34 cellular contexts compared by ENCODE assay signal in the genomic region with DNA sequence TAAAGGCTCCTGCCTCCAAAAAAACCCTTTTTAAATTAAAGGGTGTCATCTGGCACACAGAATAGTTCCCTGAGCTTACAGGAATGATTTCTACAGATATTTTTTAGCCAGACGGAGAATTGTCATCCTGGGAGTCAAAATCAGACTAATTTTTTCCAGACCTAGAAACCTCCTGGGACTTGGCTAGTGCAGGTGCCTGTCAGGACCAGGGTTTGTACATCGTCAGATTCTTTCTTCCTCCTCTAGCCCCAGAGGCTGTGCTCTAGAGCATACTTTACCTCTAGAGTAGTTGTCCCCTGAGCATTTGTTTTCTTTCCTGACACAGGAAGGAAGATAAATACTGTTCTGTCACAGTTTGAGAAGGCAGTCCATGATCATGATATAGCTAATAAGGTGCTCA. TPM values are rescaled to one million over a fixed set of nuclear protein-coding genes. Genes with fewer than 3 reads are reported as not detected.
"Had no signal": no experiment of that assay in that cellular context is flagged by ENCODE, and none has a peak within 500 bp of the region (broad histone marks: within the 10 kb centered on the region; RNA-seq: fewer than 3 reads in every experiment).

No MANE protein-coding gene starts in this region.

- H3K9me3 Mint-ChIP-seq: activated B cell treated with CpG ODN at 0.5 μM for 24 hours; activated CD4-positive, alpha-beta memory T cell treated with anti-CD3 and anti-CD28 coated beads for 36 hours; activated CD4-positive, alpha-beta T cell treated with anti-CD3 and anti-CD28 coated beads, Interleukin-2, amount 10 ng/mL, durations not matched to agents 24 days and 14 days; activated CD8-positive, alpha-beta T cell treated with anti-CD3 and anti-CD28 coated beads for 36 hours; activated naive CD4-positive, alpha-beta T cell treated with anti-CD3 and anti-CD28 coated beads for 36 hours; activated naive CD8-positive, alpha-beta T cell treated with anti-CD3 and anti-CD28 coated beads for 36 hours; activated T-cell treated with anti-CD3 and anti-CD28 coated beads, Interleukin-2, amount 50 U/mL, for 4 hours; activated T-cell treated with anti-CD3 and anti-CD28 coated beads, Interleukin-2, amount 50 U/mL, for 72 hours; activated T-helper 1 cell treated with anti-CD3 and anti-CD28 coated beads, Interleukin-12 subunit alpha, Interleukin-12 subunit beta, Interleukin-2, Interleukin-4 antibody, amounts not matched to agents 30 ng/mL and 10 ng/mL and 1 ng/mL, durations not matched to agents 14 hours and 24 hours and 36 hours; activated T-helper 17 cell treated with anti-CD3 and anti-CD28 coated beads, Interleukin-2, amount 50 U/mL, for 72 hours; T-helper 2 cell treated with Interferon-gamma antibody and Interleukin-4, amounts not matched to agents 5 μg/mL and 100 μg/mL, for 36 hours had no signal

- H3K4me3 ChIP-seq: adrenal gland, body of pancreas, breast epithelium, coronary artery had no signal

- DNase-seq: activated B cell treated with CpG ODN at 0.5 μM for 24 hours; activated CD4-positive, alpha-beta memory T cell treated with anti-CD3 and anti-CD28 coated beads for 36 hours; activated CD4-positive, alpha-beta T cell treated with anti-CD3 and anti-CD28 coated beads for 4 hours; activated CD4-positive, alpha-beta T cell treated with anti-CD3 and anti-CD28 coated beads, Interleukin-2, amount 10 ng/mL, durations not matched to agents 24 days and 14 days; activated CD4-positive, alpha-beta T cell treated with anti-CD3 and anti-CD28 coated beads, Interleukin-2, amount 50 U/mL, for 1 hour; activated CD4-positive, alpha-beta T cell treated with anti-CD3 and anti-CD28 coated beads, Interleukin-2, amount 50 U/mL, for 4 hours; activated CD4-positive, CD25-positive, alpha-beta regulatory T cell treated with anti-CD3 and anti-CD28 coated beads, Interleukin-2, amount 50 U/mL, for 72 hours; activated CD8-positive, alpha-beta memory T cell treated with anti-CD3 and anti-CD28 coated beads, Interleukin-2, amount 50 U/mL, for 4 hours; activated CD8-positive, alpha-beta T cell treated with anti-CD3 and anti-CD28 coated beads for 36 hours; activated effector memory CD4-positive, alpha-beta T cell treated with anti-CD3 and anti-CD28 coated beads, Interleukin-2, amount 50 U/mL, for 16 hours; activated gamma-delta T cell treated with Interleukin-2 at 50 U/mL for 16 hours; activated naive CD4-positive, alpha-beta T cell; activated naive CD4-positive, alpha-beta T cell treated with anti-CD3 and anti-CD28 coated beads for 36 hours; activated naive CD4-positive, alpha-beta T cell treated with anti-CD3 and anti-CD28 coated beads, Interleukin-2, amount 50 U/mL, for 16 hours; activated naive CD8-positive, alpha-beta T cell treated with anti-CD3 and anti-CD28 coated beads for 36 hours; activated T-cell treated with anti-CD3 and anti-CD28 coated beads for 4 hours; activated T-cell treated with anti-CD3 and anti-CD28 coated beads, Interleukin-2, amount 50 U/mL, for 1 hour; activated T-cell treated with anti-CD3 and anti-CD28 coated beads, Interleukin-2, amount 50 U/mL, for 4 hours; activated T-cell treated with anti-CD3 and anti-CD28 coated beads, Interleukin-2, amount 50 U/mL, for 72 hours; adrenal gland; amniotic stem cell; aorta; body of pancreas; brain microvascular endothelial cell; central memory CD4-positive, alpha-beta T cell; T-helper 9 cell had no signal

- H3K4me1 Mint-ChIP-seq: activated CD4-positive, alpha-beta T cell treated with anti-CD3 and anti-CD28 coated beads, Interleukin-2, amount 10 ng/mL, durations not matched to agents 24 days and 14 days; activated naive CD8-positive, alpha-beta T cell treated with anti-CD3 and anti-CD28 coated beads for 36 hours; activated T-helper 17 cell treated with anti-CD3 and anti-CD28 coated beads, Interleukin-2, amount 50 U/mL, for 72 hours had no signal

- H3K27me3 ChIP-seq: adrenal gland, body of pancreas, brain microvascular endothelial cell, breast epithelium had no signal

- H3K27ac Mint-ChIP-seq: activated B cell treated with CpG ODN at 0.5 μM for 24 hours; activated CD4-positive, alpha-beta memory T cell treated with anti-CD3 and anti-CD28 coated beads for 36 hours; activated CD4-positive, alpha-beta T cell treated with anti-CD3 and anti-CD28 coated beads, Interleukin-2, amount 10 ng/mL, durations not matched to agents 24 days and 14 days; activated CD8-positive, alpha-beta T cell treated with anti-CD3 and anti-CD28 coated beads for 36 hours; activated naive CD4-positive, alpha-beta T cell treated with anti-CD3 and anti-CD28 coated beads for 36 hours; activated naive CD4-positive, alpha-beta T cell treated with anti-CD3 and anti-CD28 coated beads, Interleukin-2, amount 50 U/mL, for 72 hours; activated naive CD8-positive, alpha-beta T cell treated with anti-CD3 and anti-CD28 coated beads for 36 hours; activated T-cell treated with anti-CD3 and anti-CD28 coated beads, Interleukin-2, amount 50 U/mL, for 72 hours; activated T-helper 1 cell treated with anti-CD3 and anti-CD28 coated beads, Interleukin-12 subunit alpha, Interleukin-12 subunit beta, Interleukin-2, Interleukin-4 antibody, amounts not matched to agents 30 ng/mL and 10 ng/mL and 1 ng/mL, durations not matched to agents 14 hours and 24 hours and 36 hours; activated T-helper 17 cell treated with anti-CD3 and anti-CD28 coated beads, Interleukin-2, amount 50 U/mL, for 72 hours; T-helper 2 cell treated with Interferon-gamma antibody and Interleukin-4, amounts not matched to agents 5 μg/mL and 100 μg/mL, for 36 hours had no signal

- H3K4me1 ChIP-seq: adrenal gland, breast epithelium had no signal

- H3K36me3 Mint-ChIP-seq: activated CD4-positive, alpha-beta memory T cell treated with anti-CD3 and anti-CD28 coated beads for 36 hours; activated naive CD4-positive, alpha-beta T cell treated with anti-CD3 and anti-CD28 coated beads, Interleukin-2, amount 50 U/mL, for 72 hours; activated naive CD8-positive, alpha-beta T cell treated with anti-CD3 and anti-CD28 coated beads for 36 hours had no signal

- H3K4me3 Mint-ChIP-seq: activated B cell treated with CpG ODN at 0.5 μM for 24 hours; activated CD4-positive, alpha-beta memory T cell treated with anti-CD3 and anti-CD28 coated beads for 36 hours; activated CD4-positive, alpha-beta T cell treated with anti-CD3 and anti-CD28 coated beads, Interleukin-2, amount 10 ng/mL, durations not matched to agents 24 days and 14 days; activated CD8-positive, alpha-beta T cell treated with anti-CD3 and anti-CD28 coated beads for 36 hours; activated naive CD4-positive, alpha-beta T cell treated with anti-CD3 and anti-CD28 coated beads for 36 hours; activated naive CD8-positive, alpha-beta T cell treated with anti-CD3 and anti-CD28 coated beads for 36 hours; activated T-cell treated with anti-CD3 and anti-CD28 coated beads, Interleukin-2, amount 50 U/mL, for 4 hours; activated T-cell treated with anti-CD3 and anti-CD28 coated beads, Interleukin-2, amount 50 U/mL, for 72 hours; activated T-helper 1 cell treated with anti-CD3 and anti-CD28 coated beads, Interleukin-12 subunit alpha, Interleukin-12 subunit beta, Interleukin-2, Interleukin-4 antibody, amounts not matched to agents 30 ng/mL and 10 ng/mL and 1 ng/mL, durations not matched to agents 14 hours and 24 hours and 36 hours; activated T-helper 17 cell treated with anti-CD3 and anti-CD28 coated beads, Interleukin-2, amount 50 U/mL, for 72 hours; T-helper 2 cell treated with Interferon-gamma antibody and Interleukin-4, amounts not matched to agents 5 μg/mL and 100 μg/mL, for 36 hours had no signal

- H3K27me3 Mint-ChIP-seq: activated B cell treated with CpG ODN at 0.5 μM for 24 hours; activated CD4-positive, alpha-beta memory T cell treated with anti-CD3 and anti-CD28 coated beads for 36 hours had no signal

- ATAC-seq: activated CD8-positive, alpha-beta T cell treated with anti-CD3 and anti-CD28 coated beads for 36 hours; activated naive CD4-positive, alpha-beta T cell treated with anti-CD3 and anti-CD28 coated beads, Interleukin-2, amount 50 U/mL, for 72 hours; activated T-cell treated with anti-CD3 and anti-CD28 coated beads, Interleukin-2, amount 50 U/mL, for 4 hours; activated T-cell treated with anti-CD3 and anti-CD28 coated beads, Interleukin-2, amount 50 U/mL, for 72 hours; activated T-helper 17 cell treated with anti-CD3 and anti-CD28 coated beads, Interleukin-2, amount 50 U/mL, for 72 hours; body of pancreas had no signal

- H3K27ac ChIP-seq: adrenal gland, body of pancreas, brain microvascular endothelial cell, breast epithelium, coronary artery, VCaP had no signal

- H3K9me3 ChIP-seq: body of pancreas, breast epithelium had no signal

- H3K36me3 ChIP-seq: adrenal gland, brain microvascular endothelial cell, breast epithelium had no signal

RNA-seq across cellular contexts. Expression of gene RAB3C, which starts 52.5 kb away (rescaled TPM):
- total RNA-seq: activated CD4-positive, alpha-beta memory T cell treated with anti-CD3 and anti-CD28 coated beads for 36 hours; activated CD4-positive, alpha-beta T cell treated with anti-CD3 and anti-CD28 coated beads, Interleukin-2, amount 10 ng/mL, durations not matched to agents 24 days and 14 days; activated CD8-positive, alpha-beta memory T cell treated with anti-CD3 and anti-CD28 coated beads for 36 hours; activated CD8-positive, alpha-beta T cell treated with anti-CD3 and anti-CD28 coated beads for 36 hours; activated naive CD4-positive, alpha-beta T cell treated with anti-CD3 and anti-CD28 coated beads for 36 hours; activated naive CD4-positive, alpha-beta T cell treated with anti-CD3 and anti-CD28 coated beads, Interleukin-2, amount 50 U/mL, for 72 hours; activated naive CD8-positive, alpha-beta T cell treated with anti-CD3 and anti-CD28 coated beads for 36 hours; activated T-cell treated with anti-CD3 and anti-CD28 coated beads, Interleukin-2, amount 50 U/mL, for 4 hours; activated T-cell treated with anti-CD3 and anti-CD28 coated beads, Interleukin-2, amount 50 U/mL, for 72 hours; activated T-helper 1 cell treated with anti-CD3 and anti-CD28 coated beads, Interleukin-12 subunit alpha, Interleukin-12 subunit beta, Interleukin-2, Interleukin-4 antibody, amounts not matched to agents 30 ng/mL and 10 ng/mL and 1 ng/mL, durations not matched to agents 14 hours and 24 hours and 36 hours; activated T-helper 17 cell treated with anti-CD3 and anti-CD28 coated beads, Interleukin-2, amount 50 U/mL, for 72 hours had no signal
- polyA plus RNA-seq: aorta had no signal
